ENCODE assay signal across 2 cellular contexts in genomic region chr12:60138526-60138925, GRCh38.
TF ChIP-seq lines count a peak whose summit lies in the region.

No MANE protein-coding gene starts in this region.

TF ChIP-seq in HepG2, 621 proteins besides CTCF, POLR2A, EP300 and RAD21:
- TF ChIP-seq HMGXB4 (CRISPR knock-in tag; IDR thresholded peaks at IDR 0.05; ENCODE audit: borderline replicate concordance in 1 of 2, low read depth in 1 of 2), result no peak
- no peak for TF ChIP-seq JUN (CRISPR knock-in tag; IDR thresholded peaks at IDR 0.05)
- no peak for TF ChIP-seq ZNF792 (CRISPR knock-in tag; IDR thresholded peaks at IDR 0.05)
- TF ChIP-seq MAFK (conservative IDR thresholded peaks at IDR 0.05 in 1 of 2, IDR thresholded peaks at IDR 0.05 in 1 of 2; ENCODE audit: low read length in 2 of 2), result peak; percentile 51 to 59
- peak; percentile 38; the same call in 1 of the 2 replicates for TF ChIP-seq MAFF (IDR thresholded peaks at IDR 0.05; ENCODE audit: low read depth, low read length)
- peak; percentile 78 for TF ChIP-seq NFE2L2 (IDR thresholded peaks at IDR 0.05; ENCODE audit: low read length)
- no peak for TF ChIP-seq DDIT3 (CRISPR knock-in tag; IDR thresholded peaks at IDR 0.05)

TF ChIP-seq in IMR-90, 13 proteins besides CTCF, POLR2A, EP300 and RAD21:
- TF ChIP-seq USF2 (IDR thresholded peaks at IDR 0.05; ENCODE audit: low read depth, low read length) (no peak), FOS (IDR thresholded peaks at IDR 0.05; ENCODE audit: low read depth, low read length) (no peak), MAFK (IDR thresholded peaks at IDR 0.05; ENCODE audit: low read depth, low read length) (peak; percentile 67), BHLHE40 (IDR thresholded peaks at IDR 0.05; ENCODE audit: low read depth, low read length) (no peak), ELK1 (IDR thresholded peaks at IDR 0.05; ENCODE audit: borderline replicate concordance, low read depth, low read length) (no peak), NFE2L2 (IDR thresholded peaks at IDR 0.05; ENCODE audit: low read depth, low read length) (peak; percentile 92)
TF ChIP-seq in IMR-90: peak in this region for 2.
